ENCODE assay signal across 8 cellular contexts in the genomic region with DNA sequence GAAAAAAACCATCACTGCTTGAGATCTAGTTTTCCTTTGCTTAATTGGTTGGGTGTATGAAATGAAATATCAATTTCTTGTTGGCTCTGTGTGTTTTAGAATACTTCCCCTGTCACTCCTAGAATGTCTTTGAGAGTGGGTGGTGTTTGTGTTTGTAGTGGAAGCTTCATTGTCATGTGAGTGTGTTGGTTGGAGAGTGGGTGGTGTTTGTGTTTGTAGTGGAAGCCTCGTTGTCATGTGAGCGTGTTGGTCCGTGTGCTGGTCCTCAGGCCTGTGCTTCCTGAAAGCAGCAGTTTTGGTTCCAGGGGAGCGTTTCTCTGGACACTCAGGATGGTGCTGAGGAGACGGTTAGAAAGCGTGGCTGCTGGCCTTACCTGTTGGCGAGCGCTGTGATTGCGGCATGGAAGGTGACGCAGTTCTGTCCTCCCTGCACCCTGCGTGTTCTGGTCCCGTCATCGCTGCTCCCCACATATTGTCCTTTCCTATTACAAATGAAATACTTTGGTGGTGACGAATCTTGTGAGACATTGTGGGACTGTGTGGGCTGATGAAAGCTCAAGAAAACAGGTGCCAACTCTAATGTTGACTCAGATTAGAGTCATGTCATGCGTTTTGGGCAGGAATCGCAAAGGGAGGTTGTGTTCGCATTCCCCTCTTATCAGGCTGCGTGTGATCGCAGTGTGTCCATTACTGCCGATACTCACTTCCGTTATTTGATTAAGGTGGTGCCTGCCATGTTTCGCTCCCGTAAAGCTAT. TPM values are rescaled to one million over a fixed set of nuclear protein-coding genes. Genes with fewer than 3 reads are reported as not detected.
A peak's percentile ranks its signal among the peaks of the same experiment; 100 is the strongest.
DNase-seq lines count a peak whose midpoint lies in the region; FAIRE-seq and TF ChIP-seq lines count a peak whose summit lies in the region.
"Had no signal": no experiment of that assay in that cellular context is flagged by ENCODE, and none has a peak within 500 bp of the region (broad histone marks: within the 10 kb centered on the region; RNA-seq: fewer than 3 reads in every experiment).

No MANE protein-coding gene starts in this region.

- peaks cover 18% of the 10 kb centered on the region for H3K4me1 Mint-ChIP-seq in astrocyte (ENCODE audit: low read depth, unreplicated experiment)

- H3K27me3 ChIP-seq in astrocyte (ENCODE audit: insufficient read depth, low read length) (no peaks in the 10 kb centered on the region), suprapubic skin (no peaks in the 10 kb centered on the region), A673 (replicated peaks; ENCODE audit: insufficient read depth, low read depth, low read length, poor library complexity) (no peaks in the 10 kb centered on the region)

- H3K9me3 ChIP-seq in astrocyte (ENCODE audit: insufficient read depth, low read depth, low read length) = no peaks in the 10 kb centered on the region
- no peaks in the 10 kb centered on the region for H3K9me3 ChIP-seq in suprapubic skin
- no peaks in the 10 kb centered on the region for H3K9me3 ChIP-seq in A673 (ENCODE audit: low read depth, low read length, poor library complexity, severe bottlenecking)

- no peak for TF ChIP-seq EP300 in suprapubic skin (IDR thresholded peaks at IDR 0.05)

- no peaks in the 10 kb centered on the region for H4K20me1 ChIP-seq in astrocyte (ENCODE audit: insufficient read depth, low read length)

- intact Hi-C loops in A673 (cut with micrococcal nuclease; ENCODE audit: unreplicated experiment) = no loop called here

- no peaks in the 10 kb centered on the region for H3K9me3 Mint-ChIP-seq in astrocyte (ENCODE audit: unreplicated experiment)

- no peak overlapping the region for H3K4me3 Mint-ChIP-seq in astrocyte (ENCODE audit: unreplicated experiment)

- H3K4me1 ChIP-seq in astrocyte (ENCODE audit: insufficient read depth, low read length) (peaks cover 62% of the 10 kb centered on the region), suprapubic skin (peaks cover 20% of the 10 kb centered on the region), A673 (ENCODE audit: insufficient read depth, low read length, poor library complexity, severe bottlenecking) (no peaks in the 10 kb centered on the region)

- H3K79me2 ChIP-seq in astrocyte (ENCODE audit: insufficient read depth, low read length) = peaks cover 87% of the 10 kb centered on the region

- TF ChIP-seq CTCF in RWPE1 (conservative IDR thresholded peaks at IDR 0.05; ENCODE audit: low read depth) (no peak), astrocyte (IDR thresholded peaks at IDR 0.05; ENCODE audit: insufficient read depth, low read depth, low read length) (no peak), suprapubic skin (IDR thresholded peaks at IDR 0.05) (no peak), A673 (conservative IDR thresholded peaks at IDR 0.05; ENCODE audit: low read depth, low read length) (no peak)

- peaks cover 13% of the 10 kb centered on the region for H3K36me3 Mint-ChIP-seq in astrocyte (ENCODE audit: low read depth, unreplicated experiment)

- TF ChIP-seq POLR2A in suprapubic skin (IDR thresholded peaks at IDR 0.05) = no peak

- H3K27ac ChIP-seq in RWPE1 (peak overlapping the region; percentile 95), astrocyte (ENCODE audit: low read depth, low read length) (peak overlapping the region; percentile 100), suprapubic skin (peak overlapping the region; percentile 64), A673 (ENCODE audit: low read depth, low read length, poor library complexity, severe bottlenecking) (no peak overlapping the region)
- H3K27ac ChIP-seq: SK-N-MC had no signal

- 79% methylated on average over 23 of the region's 23 CpGs for WGBS in suprapubic skin

- H3K27ac Mint-ChIP-seq in astrocyte (ENCODE audit: unreplicated experiment) = peak overlapping the region; percentile 7

- DNase-seq in RWPE1 (ENCODE audit: low spot score) (peak; percentile 90), astrocyte (ENCODE audit: low read depth) (peak; percentile 100), lung microvascular endothelial cell (ENCODE audit: low read depth in 2 of 2) (peak; percentile 51 to 81), suprapubic skin (ENCODE audit: low spot score in 2 of 2) (peak in 1 of 2 donors; percentile 76), A673 (ENCODE audit: low spot score) (no peak), hippocampal formation (lab: John Stamatoyannopoulos, UW) (no peak), putamen (ENCODE audit: low spot score) (no peak)

- H2AFZ ChIP-seq in astrocyte (ENCODE audit: low read depth, low read length) = no peak overlapping the region

- H3K27me3 Mint-ChIP-seq in astrocyte (ENCODE audit: low read depth, unreplicated experiment) = no peaks in the 10 kb centered on the region

- H3K4me2 ChIP-seq in astrocyte (ENCODE audit: low read length) = peak overlapping the region; percentile 80

- peak; percentile 97 for FAIRE-seq in astrocyte (lab: Jason Lieb, UNC)

- peak overlapping the region; percentile 92 for H3K9ac ChIP-seq in astrocyte (ENCODE audit: low read length)

- H3K4me3 ChIP-seq in astrocyte (ENCODE audit: insufficient read depth, low read depth, low read length) (peak overlapping the region; percentile 31), suprapubic skin (no peak overlapping the region), A673 (ENCODE audit: low read depth, low read length, poor library complexity, severe bottlenecking) (no peak overlapping the region)
- H3K4me3 ChIP-seq: SK-N-MC had no signal

- no TSS peak for BruUV-seq in A673 (replicated peaks; lab: Mats Ljungman, UMichigan)

- H3K36me3 ChIP-seq in astrocyte (ENCODE audit: insufficient read depth, low read length) = peaks cover 18% of the 10 kb centered on the region
- peaks cover 21% of the 10 kb centered on the region for H3K36me3 ChIP-seq in suprapubic skin
- peaks cover 41% of the 10 kb centered on the region for H3K36me3 ChIP-seq in A673 (ENCODE audit: insufficient read depth, low read length, poor library complexity, severe bottlenecking)

- POLR2A ChIA-PET in RWPE1 (lab: Yijun Ruan, JAX; ENCODE audit: low non-redundant PET) (no interaction called here), A673 (lab: Charles Lee; ENCODE audit: low non-redundant PET) (no interaction called here)

- CTCF ChIA-PET in RWPE1 (lab: Yijun Ruan, JAX) = no interaction called here
- CTCF ChIA-PET in A673 (lab: Charles Lee) = no interaction called here

RNA-seq across cellular contexts. Expression of a gene that starts 12.5 kb away (rescaled TPM):
- total RNA-seq in astrocyte (30.6 and 31.7 TPM in 2 replicates), lung microvascular endothelial cell (5.0 and 5.4 TPM in 2 replicates), suprapubic skin (10 to 100 TPM; 17.1 to 48.8 (median 22.1) TPM), A673 (2021) (36.9 and 43.7 TPM in 2 replicates)

Comparison
In these comparisons a context has a peak if more than half of its experiments do, and no peak if none do; other contexts are left out.
1. DNase-seq: peak in RWPE1 (single experiment), astrocyte (single experiment) and lung microvascular endothelial cell (2 of 2); none in A673 (single experiment), hippocampal formation (0 of 2) and putamen (single experiment).